ENCODE assay signal across 23 cellular contexts in genomic region chr16:57972285-57972684, GRCh38. TPM values are rescaled to one million over a fixed set of nuclear protein-coding genes. Genes with fewer than 3 reads are reported as not detected.
A peak's percentile ranks its signal among the peaks of the same experiment; 100 is the strongest.
DNase-seq lines count a peak whose midpoint lies in the region; ATAC-seq, FAIRE-seq and TF ChIP-seq lines count a peak whose summit lies in the region.
"Had no signal": no experiment of that assay in that cellular context is flagged by ENCODE, and none has a peak within 500 bp of the region (broad histone marks: within the 10 kb centered on the region; RNA-seq: fewer than 3 reads in every experiment).

No MANE protein-coding gene starts in this region.

- no peak overlapping the region for H3K4me3 Mint-ChIP-seq in endothelial cell (ENCODE audit: unreplicated experiment)
- no peak overlapping the region for H3K4me3 Mint-ChIP-seq in activated T-helper 17 cell treated with anti-CD3 and anti-CD28 coated beads, Interleukin-2, amount 50 U/mL, for 72 hours
- H3K4me3 Mint-ChIP-seq: B cell; CD4-positive, alpha-beta T cell; IgD-negative memory B cell had no signal

- H3K27ac ChIP-seq in BLaER1 treated with 17β-estradiol and CSF1 and Interleukin-3, amounts not matched to agents 10 nM and 100 nM = no peak overlapping the region
- H3K27ac ChIP-seq: A549 had no signal

- peak; percentile 69 for FAIRE-seq in HTR-8/SVneo (lab: Jason Lieb, UNC)
- FAIRE-seq: A549, GM18507 had no signal

- H4K20me1 ChIP-seq in BLaER1 treated with 17β-estradiol and CSF1 and Interleukin-3, amounts not matched to agents 10 nM and 100 nM = no peaks in the 10 kb centered on the region; a peak in 1 of 22 replicates

- no peaks in the 10 kb centered on the region for H3K27me3 ChIP-seq in BLaER1 treated with 17β-estradiol and CSF1 and Interleukin-3, amounts not matched to agents 10 nM and 100 nM

- H3K27me3 Mint-ChIP-seq in endothelial cell (ENCODE audit: unreplicated experiment) = peaks cover 2% of the 10 kb centered on the region
- peaks cover 4% of the 10 kb centered on the region for H3K27me3 Mint-ChIP-seq in activated T-helper 17 cell treated with anti-CD3 and anti-CD28 coated beads, Interleukin-2, amount 50 U/mL, for 72 hours

- H3K4me3 ChIP-seq in BLaER1 treated with 17β-estradiol and CSF1 and Interleukin-3, amounts not matched to agents 10 nM and 100 nM = no peak overlapping the region
- H3K4me3 ChIP-seq: A549 had no signal

- peak overlapping the region; percentile 67 for H3K27ac Mint-ChIP-seq in endothelial cell (ENCODE audit: unreplicated experiment)
- no peak overlapping the region for H3K27ac Mint-ChIP-seq in activated T-helper 17 cell treated with anti-CD3 and anti-CD28 coated beads, Interleukin-2, amount 50 U/mL, for 72 hours
- H3K27ac Mint-ChIP-seq: B cell; CD4-positive, alpha-beta T cell had no signal

- peak overlapping the region in 7 of 11 experiments; percentile 0 to 33 (median 22); a peak in 8 of 22 replicates for H3K4me2 ChIP-seq in BLaER1 treated with 17β-estradiol and CSF1 and Interleukin-3, amounts not matched to agents 10 nM and 100 nM
- H3K4me2 ChIP-seq: A549 had no signal

- H3K36me3 Mint-ChIP-seq in endothelial cell (ENCODE audit: low read depth, unreplicated experiment) = no peaks in the 10 kb centered on the region
- H3K36me3 Mint-ChIP-seq in activated T-helper 17 cell treated with anti-CD3 and anti-CD28 coated beads, Interleukin-2, amount 50 U/mL, for 72 hours (ENCODE audit: low read depth) = no peaks in the 10 kb centered on the region
- H3K36me3 Mint-ChIP-seq: IgD-negative memory B cell had no signal

- no peak for ATAC-seq in GM19455 (IDR thresholded peaks at IDR 0.05; ENCODE audit: unreplicated experiment)
- ATAC-seq in activated T-helper 17 cell treated with anti-CD3 and anti-CD28 coated beads, Interleukin-2, amount 50 U/mL, for 72 hours (replicated peaks) = no peak
- ATAC-seq: A549 had no signal

- no peaks in the 10 kb centered on the region for H3K36me3 ChIP-seq in BLaER1 treated with 17β-estradiol and CSF1 and Interleukin-3, amounts not matched to agents 10 nM and 100 nM

- no peak for TF ChIP-seq CTCF in endothelial cell (IDR thresholded peaks at IDR 0.05; ENCODE audit: unreplicated experiment)

- no peaks in the 10 kb centered on the region for H3K9me3 Mint-ChIP-seq in endothelial cell (ENCODE audit: unreplicated experiment)
- no peaks in the 10 kb centered on the region for H3K9me3 Mint-ChIP-seq in activated T-helper 17 cell treated with anti-CD3 and anti-CD28 coated beads, Interleukin-2, amount 50 U/mL, for 72 hours
- H3K9me3 Mint-ChIP-seq: CD4-positive, alpha-beta T cell had no signal

- peaks cover 0 to 12% (median 8%) of the 10 kb centered on the region in 10 experiments; a peak in 18 of 20 replicates for H3K4me1 ChIP-seq in BLaER1 treated with 17β-estradiol and CSF1 and Interleukin-3, amounts not matched to agents 10 nM and 100 nM

- H3K9ac ChIP-seq in BLaER1 treated with 17β-estradiol and CSF1 and Interleukin-3, amounts not matched to agents 10 nM and 100 nM = no peak overlapping the region

- no peak for DNase-seq in HTR-8/SVneo (ENCODE audit: insufficient read length, low spot score)
- DNase-seq in UCSD-AML1 (lab: John Stamatoyannopoulos, UW; ENCODE audit: unreplicated experiment) = peak; percentile 48
- DNase-seq in endothelial cell (ENCODE audit: low spot score) = no peak
- DNase-seq in activated CD4-positive, alpha-beta T cell treated with anti-CD3 and anti-CD28 coated beads, Interleukin-2, amount 50 U/mL, for 1 hour = no peak
- no peak for DNase-seq in NCI-H1105 (lab: John Stamatoyannopoulos, UW)
- DNase-seq: CD4-positive, alpha-beta T cell; NCI-H1092 treated with DMSO at 0.1 percent for 48 hours; NCI-H146; NCI-H2029 treated with DMSO at 0.1 percent for 48 hours; NCI-H226; NCI-H510A treated with DMSO at 0.1 percent for 48 hours; NCI-H774; NK-92 treated with Interleukin-12 subunit alpha and Interleukin-12 subunit beta, amount 100 ng/mL, for 24 hours; SIG-M5 had no signal

- peaks cover 4% of the 10 kb centered on the region for H3K4me1 Mint-ChIP-seq in endothelial cell (ENCODE audit: unreplicated experiment)
- H3K4me1 Mint-ChIP-seq in activated T-helper 17 cell treated with anti-CD3 and anti-CD28 coated beads, Interleukin-2, amount 50 U/mL, for 72 hours = no peaks in the 10 kb centered on the region
- H3K4me1 Mint-ChIP-seq: B cell, IgD-negative memory B cell had no signal

- H3K9me3 ChIP-seq in BLaER1 treated with 17β-estradiol and CSF1 and Interleukin-3, amounts not matched to agents 10 nM and 100 nM (replicated peaks in 1 of 11) = no peaks in the 10 kb centered on the region
- H3K9me3 ChIP-seq: A549 had no signal

RNA-seq across cellular contexts. Expression of gene CNGB1, which starts 1.4 kb away (rescaled TPM):
- not detected for total RNA-seq in endothelial cell (ENCODE audit: unreplicated experiment)
- total RNA-seq in activated T-helper 17 cell treated with anti-CD3 and anti-CD28 coated beads, Interleukin-2, amount 50 U/mL, for 72 hours = not detected
- total RNA-seq: B cell; CD4-positive, alpha-beta T cell; G401; LHCN-M2 had no signal

RNA-seq across cellular contexts. Expression of gene ZNF319, which starts 28.2 kb away (rescaled TPM):
- total RNA-seq in endothelial cell (ENCODE audit: unreplicated experiment) = 16.1 TPM
- total RNA-seq in activated T-helper 17 cell treated with anti-CD3 and anti-CD28 coated beads, Interleukin-2, amount 50 U/mL, for 72 hours = 1 to 10 TPM; 3.9 to 5.5 TPM

RNA-seq across cellular contexts. Expression of gene USB1, which starts 28.9 kb away (rescaled TPM):
- 79.5 TPM for total RNA-seq in endothelial cell (ENCODE audit: unreplicated experiment)
- total RNA-seq in activated T-helper 17 cell treated with anti-CD3 and anti-CD28 coated beads, Interleukin-2, amount 50 U/mL, for 72 hours = 10 to 100 TPM; 33.7 to 56.6 TPM

RNA-seq across cellular contexts. Expression of gene MMP15, which starts 53.3 kb away (rescaled TPM):
- total RNA-seq in endothelial cell (ENCODE audit: unreplicated experiment) = 97.8 TPM
- total RNA-seq in activated T-helper 17 cell treated with anti-CD3 and anti-CD28 coated beads, Interleukin-2, amount 50 U/mL, for 72 hours = under 1 TPM; 0.19 to 0.29 TPM
- total RNA-seq: B cell had no signal
